In the genomic region with DNA sequence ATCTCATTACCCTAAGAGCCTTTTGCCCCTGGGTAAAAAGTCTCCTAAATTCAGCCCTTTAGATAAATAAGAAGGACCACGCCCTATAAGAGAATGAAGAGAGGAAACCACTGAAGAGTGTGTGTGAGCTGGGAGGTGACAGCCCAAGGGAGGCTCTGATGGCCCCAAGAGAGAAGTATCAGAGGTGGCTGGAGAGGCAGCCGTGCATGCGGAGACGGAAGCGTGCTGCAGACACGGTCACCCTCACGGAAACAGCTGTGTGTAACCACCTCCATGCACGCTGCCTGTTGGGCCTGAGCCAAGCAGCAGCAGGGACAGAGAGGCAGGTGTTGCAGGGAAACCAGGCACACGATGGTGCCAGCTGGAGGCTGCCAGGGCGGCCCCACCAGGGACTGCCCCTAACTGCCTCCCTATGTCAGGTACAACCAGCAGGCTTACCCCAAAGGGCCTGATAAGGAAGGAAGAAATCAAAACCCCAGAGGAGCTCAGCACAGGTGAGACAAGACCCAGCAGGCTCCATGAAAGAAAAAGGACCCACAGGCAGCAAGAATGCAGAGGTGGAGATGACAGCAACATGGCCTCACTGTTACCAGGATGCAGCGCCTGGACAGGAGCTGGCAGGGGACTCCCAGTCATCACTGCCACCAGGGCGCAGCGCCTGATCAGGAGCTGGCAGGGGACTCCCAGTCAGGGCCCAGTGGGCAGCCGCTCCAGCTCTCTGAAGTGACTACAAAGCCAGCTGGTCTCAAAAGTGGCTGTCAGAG, we compare ENCODE assay signal across 8 cellular contexts. TPM values are rescaled to one million over a fixed set of nuclear protein-coding genes. Genes with fewer than 3 reads are reported as not detected.
DNase-seq lines count a peak whose midpoint lies in the region; ATAC-seq and TF ChIP-seq lines count a peak whose summit lies in the region.

No MANE protein-coding gene starts in this region.

- H3K4me3 Mint-ChIP-seq in Caco-2 (ENCODE audit: unreplicated experiment) = no peak overlapping the region

- no peaks in the 10 kb centered on the region for H3K4me1 Mint-ChIP-seq in Caco-2 (ENCODE audit: low read depth, unreplicated experiment)

- H3K9me3 Mint-ChIP-seq in Caco-2 (ENCODE audit: unreplicated experiment) = no peaks in the 10 kb centered on the region

- peaks cover 54% of the 10 kb centered on the region for H3K36me3 Mint-ChIP-seq in Caco-2 (ENCODE audit: insufficient read depth, unreplicated experiment)

- 0 out of 2 replicates have a peak, but pooled peaks cover 4% of the 10 kb centered on the region for H3K4me1 ChIP-seq in Caco-2

- no TSS peak for BruUV-seq in Caco-2 (replicated peaks; lab: Mats Ljungman, UMichigan)

- H3K27me3 ChIP-seq in Caco-2 (replicated peaks; ENCODE audit: control insufficient read depth, insufficient read depth, low read length) = no peaks in the 10 kb centered on the region

- TF ChIP-seq CTCF in Caco-2 (IDR thresholded peaks at IDR 0.05; ENCODE audit: insufficient read depth in 1 of 2, low read depth in 1 of 2, low read length in 1 of 2, severe bottlenecking in 1 of 2, unreplicated experiment in 1 of 2) = no peak

- POLR2A ChIA-PET in Caco-2 (lab: Charles Lee) = no interaction called here

- peak; percentile 67 for DNase-seq in activated CD8-positive, alpha-beta memory T cell treated with anti-CD3 and anti-CD28 coated beads for 24 hours
- DNase-seq in activated CD8-positive, alpha-beta memory T cell treated with anti-CD3 and anti-CD28 coated beads, Interleukin-2, amount 50 U/mL, for 4 hours = no peak
- DNase-seq in NCI-H1105 treated with DMSO at 0.1 percent for 48 hours (lab: John Stamatoyannopoulos, UW) (peak; percentile 85), UCSD-AML1 (lab: John Stamatoyannopoulos, UW; ENCODE audit: unreplicated experiment) (peak; percentile 56), left ventricle myocardium superior (peak; percentile 74), Caco-2 (no peak), GF-D8 (lab: John Stamatoyannopoulos, UW) (no peak)

- no peak overlapping the region for H3K4me3 ChIP-seq in Caco-2 (ENCODE audit: low read depth, low read length)

- no peak overlapping the region for H3K27ac Mint-ChIP-seq in Caco-2 (ENCODE audit: unreplicated experiment)

- no peaks in the 10 kb centered on the region for H3K27me3 Mint-ChIP-seq in Caco-2 (ENCODE audit: insufficient read depth, unreplicated experiment)

- H3K36me3 ChIP-seq in Caco-2 (ENCODE audit: control insufficient read depth, insufficient read depth, low read length) = peaks cover 1% of the 10 kb centered on the region

- ATAC-seq in HG02642 (IDR thresholded peaks at IDR 0.05; ENCODE audit: poor library complexity, unreplicated experiment) (peak; percentile 91), left ventricle myocardium superior (peak; percentile 90)

- CTCF ChIA-PET in Caco-2 (lab: Charles Lee) = interaction anchor here (0.5 to 1.0 kb wide), 4 partner anchors 34 to 76 kb away, joined by 3 to 6 read pairs (median 3); no protein-coding TSS in a partner anchor

- intact Hi-C loops in left ventricle myocardium superior (cut with micrococcal nuclease) (no loop called here), Caco-2 (cut with micrococcal nuclease; ENCODE audit: unreplicated experiment) (no loop called here)

- no peaks in the 10 kb centered on the region for H3K9me3 ChIP-seq in Caco-2

RNA-seq across cellular contexts. Expression of a gene that starts 7.8 kb away (rescaled TPM):
- total RNA-seq in left ventricle myocardium superior (not detected), Caco-2 (2022) (62.3 and 67.4 TPM in 2 replicates)

RNA-seq across cellular contexts. Expression of a gene that starts 12.5 kb away (rescaled TPM):
- total RNA-seq in left ventricle myocardium superior (8.6 TPM), Caco-2 (2022) (41.4 and 45.8 TPM in 2 replicates)

RNA-seq across cellular contexts. Expression of a gene that starts 23.1 kb away (rescaled TPM):
- 0.52 TPM for total RNA-seq in left ventricle myocardium superior
- total RNA-seq in Caco-2 (2022) = 1.2 and 1.3 TPM in 2 replicates

RNA-seq across cellular contexts. Expression of a gene that starts 44.8 kb away (rescaled TPM):
- total RNA-seq in left ventricle myocardium superior = 4.4 TPM
- 8.2 and 8.5 TPM in 2 replicates for total RNA-seq in Caco-2 (2022)

Comparison
In these comparisons a context has a peak if more than half of its experiments do, and no peak if none do; other contexts are left out.
1. DNase-seq: peak in activated CD8-positive, alpha-beta memory T cell treated with anti-CD3 and anti-CD28 coated beads for 24 hours (single experiment), NCI-H1105 treated with DMSO at 0.1 percent for 48 hours (single experiment), UCSD-AML1 (single experiment) and left ventricle myocardium superior (single experiment); none in activated CD8-positive, alpha-beta memory T cell treated with anti-CD3 and anti-CD28 coated beads, Interleukin-2, amount 50 U/mL, for 4 hours (single experiment), Caco-2 (0 of 2) and GF-D8 (single experiment).
2. RNA of a gene that starts 7.8 kb away (total RNA-seq): 62.3 to 67.4 TPM in Caco-2; not detected in left ventricle myocardium superior (single experiment); every median in the first group is over 10 times any median in the second.